19 cellular contexts compared by ENCODE assay signal in the genomic region with DNA sequence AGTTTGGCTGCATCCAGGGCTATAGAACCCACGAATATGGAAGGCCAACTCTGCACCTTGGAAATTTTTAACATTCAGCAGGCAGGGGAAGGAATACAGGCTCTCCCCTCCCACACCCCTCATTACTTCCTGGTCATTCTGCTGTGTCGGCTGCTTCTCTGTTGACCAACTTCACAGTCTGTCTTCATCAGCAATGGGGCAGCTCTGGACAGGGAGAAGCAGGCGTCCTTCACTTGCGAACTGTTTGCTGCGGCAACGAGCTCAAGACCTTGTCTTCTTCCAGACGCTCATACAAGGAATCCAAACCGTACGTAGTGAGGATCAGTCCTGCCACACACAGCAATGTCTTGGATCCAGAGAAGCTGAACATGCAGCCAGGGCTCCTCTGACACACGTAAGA.
DNase-seq lines count a peak whose midpoint lies in the region; ATAC-seq and TF ChIP-seq lines count a peak whose summit lies in the region.
"Had no signal": no experiment of that assay in that cellular context is flagged by ENCODE, and none has a peak within 500 bp of the region (broad histone marks: within the 10 kb centered on the region; RNA-seq: fewer than 3 reads in every experiment).

No MANE protein-coding gene starts in this region.

- intact Hi-C loops in Right ventricle myocardium inferior (cut with DNase I) (no loop called here), right cardiac atrium (cut with DNase I) (loop anchor here in 1 of 4 donors (10.0 kb wide), 1 partner anchor 318 kb away; no protein-coding TSS in a partner anchor), left lung (cut with DNase I) (no loop called here)

- no peak overlapping the region for H3K9ac ChIP-seq in rectal smooth muscle tissue (ENCODE audit: low read length)
- H3K9ac ChIP-seq: BLaER1 treated with 17β-estradiol and CSF1 and Interleukin-3, amounts not matched to agents 10 nM and 100 nM had no signal

- H3K9me3 ChIP-seq in right cardiac atrium (ENCODE audit: control insufficient read depth, low read length) (no peaks in the 10 kb centered on the region), left lung (no peaks in the 10 kb centered on the region)
- H3K9me3 ChIP-seq: BLaER1 treated with 17β-estradiol and CSF1 and Interleukin-3, amounts not matched to agents 10 nM and 100 nM had no signal

- H3K27me3 ChIP-seq in right cardiac atrium (ENCODE audit: control insufficient read depth, insufficient read depth) (no peaks in the 10 kb centered on the region), left lung (no peaks in the 10 kb centered on the region), rectal smooth muscle tissue (ENCODE audit: control insufficient read depth, insufficient read depth, low read length) (no peaks in the 10 kb centered on the region)
- H3K27me3 ChIP-seq: BLaER1 treated with 17β-estradiol and CSF1 and Interleukin-3, amounts not matched to agents 10 nM and 100 nM had no signal

- no peak overlapping the region for H3K27ac ChIP-seq in right cardiac atrium (ENCODE audit: low read length)
- H3K27ac ChIP-seq in left lung = no peak overlapping the region
- peak overlapping the region; percentile 85 for H3K27ac ChIP-seq in rectal smooth muscle tissue (ENCODE audit: low read depth, low read length)
- H3K27ac ChIP-seq: 22Rv1; BLaER1 treated with 17β-estradiol and CSF1 and Interleukin-3, amounts not matched to agents 10 nM and 100 nM had no signal

- ATAC-seq in Right ventricle myocardium inferior = no peak
- no peak for ATAC-seq in right cardiac atrium
- peak; percentile 24 for ATAC-seq in left lung
- ATAC-seq in HG02884 (IDR thresholded peaks at IDR 0.05; ENCODE audit: unreplicated experiment) = no peak
- no peak for ATAC-seq in GM19351 (IDR thresholded peaks at IDR 0.05; ENCODE audit: unreplicated experiment)
- ATAC-seq: CD8-positive, alpha-beta T cell; GM12878; GM23338 had no signal

- H3K4me3 ChIP-seq in right cardiac atrium (ENCODE audit: low read length) (no peak overlapping the region), left lung (no peak overlapping the region), rectal smooth muscle tissue (ENCODE audit: low read length) (no peak overlapping the region)
- H3K4me3 ChIP-seq: BLaER1 treated with 17β-estradiol and CSF1 and Interleukin-3, amounts not matched to agents 10 nM and 100 nM; GM12878; GM23338 had no signal

- WGBS in right cardiac atrium = 91% methylated on average over 10 of the region's 10 CpGs

- H3K36me3 ChIP-seq in left lung (no peaks in the 10 kb centered on the region), rectal smooth muscle tissue (ENCODE audit: control insufficient read depth, insufficient read depth, low read length) (no peaks in the 10 kb centered on the region)

- no peak for TF ChIP-seq CTCF in left lung (IDR thresholded peaks at IDR 0.05)

- DNase-seq in Right ventricle myocardium inferior (ENCODE audit: missing footprints) (peak; percentile 11), right cardiac atrium (no peak), left lung (no peak), pons (ENCODE audit: low spot score) (no peak)
- DNase-seq: CD8-positive, alpha-beta T cell; COR-L47; DMS 273 treated with DMSO at 0.1 percent for 48 hours; DMS53; DND-41; EL; HCEC 1CT; IMR-90 had no signal

- H3K4me1 ChIP-seq in right cardiac atrium (ENCODE audit: control insufficient read depth, insufficient read depth, low read length) (peaks cover 11% of the 10 kb centered on the region), left lung (peaks cover 0 to 4% of the 10 kb centered on the region in 2 donors), rectal smooth muscle tissue (ENCODE audit: control insufficient read depth, insufficient read depth, low read length) (peaks cover 63% of the 10 kb centered on the region)
